Comparison of ENCODE assay signal across 8 cellular contexts in genomic region chr1:158095737-158096335, GRCh38.
A peak's percentile ranks its signal among the peaks of the same experiment; 100 is the strongest.
DNase-seq lines count a peak whose midpoint lies in the region; ATAC-seq, FAIRE-seq and TF ChIP-seq lines count a peak whose summit lies in the region.

No MANE protein-coding gene starts in this region.

- peak; percentile 82 for TF ChIP-seq CTCF in 22Rv1 (IDR thresholded peaks at IDR 0.05)
- TF ChIP-seq CTCF in GM10266 (IDR thresholded peaks at IDR 0.05; ENCODE audit: control insufficient read depth, insufficient read depth, low read depth, missing control alignments): peak; percentile 65
- peak; percentile 22 to 73 (median 68) for TF ChIP-seq CTCF in ascending aorta (IDR thresholded peaks at IDR 0.05)
- TF ChIP-seq CTCF in kidney epithelial cell (IDR thresholded peaks at IDR 0.05; ENCODE audit: insufficient read depth, low read length, poor library complexity, severe bottlenecking): peak; percentile 79

- FAIRE-seq in urothelium cell line (lab: Jason Lieb, UNC): no peak

- intact Hi-C loops in ascending aorta (cut with DNase I): no loop called here

- DNase-seq in GM10266 (ENCODE audit: extremely low spot score) (peak; percentile 71), MG63 (peak; percentile 15), ascending aorta (ENCODE audit: low spot score in 2 of 2) (no peak), kidney epithelial cell (ENCODE audit: low read depth) (no peak), urothelium cell line (ENCODE audit: low spot score) (peak; percentile 56), KG1 (lab: John Stamatoyannopoulos, UW) (no peak)

- no peak overlapping the region for H3K4me3 ChIP-seq in MG63
- H3K4me3 ChIP-seq in ascending aorta: no peak overlapping the region
- no peak overlapping the region for H3K4me3 ChIP-seq in kidney epithelial cell (ENCODE audit: low read depth, low read length)

- no peaks in the 10 kb centered on the region for H3K9me3 ChIP-seq in MG63
- no peaks in the 10 kb centered on the region for H3K9me3 ChIP-seq in ascending aorta

- H3K27ac ChIP-seq in 22Rv1 (no peak overlapping the region), ascending aorta (no peak overlapping the region)

- H3K27me3 ChIP-seq in MG63 (no peaks in the 10 kb centered on the region), ascending aorta (no peaks in the 10 kb centered on the region), kidney epithelial cell (ENCODE audit: control insufficient read depth, insufficient read depth, low read length) (no peaks in the 10 kb centered on the region)

- peaks cover 54% of the 10 kb centered on the region for H3K36me3 ChIP-seq in MG63
- peaks cover 40 to 47% of the 10 kb centered on the region in 2 donors for H3K36me3 ChIP-seq in ascending aorta
- H3K36me3 ChIP-seq in kidney epithelial cell (ENCODE audit: control insufficient read depth, insufficient read depth, low read length): peaks cover 7% of the 10 kb centered on the region

- no peak for ATAC-seq in HG03378 (IDR thresholded peaks at IDR 0.05; ENCODE audit: unreplicated experiment)

- H3K4me1 ChIP-seq in ascending aorta: no peaks in the 10 kb centered on the region

Comparison
In these comparisons a context has a peak if more than half of its experiments do, and no peak if none do; other contexts are left out.
1. DNase-seq: peak in GM10266 (single experiment), MG63 (single experiment) and urothelium cell line (single experiment); none in ascending aorta (0 of 2), kidney epithelial cell (single experiment) and KG1 (single experiment).
2. Peak in every context shown above with its lines, with median percentiles within 50 percentile points of each other: CTCF ChIP-seq.